28 cellular contexts compared by ENCODE assay signal in the genomic region with DNA sequence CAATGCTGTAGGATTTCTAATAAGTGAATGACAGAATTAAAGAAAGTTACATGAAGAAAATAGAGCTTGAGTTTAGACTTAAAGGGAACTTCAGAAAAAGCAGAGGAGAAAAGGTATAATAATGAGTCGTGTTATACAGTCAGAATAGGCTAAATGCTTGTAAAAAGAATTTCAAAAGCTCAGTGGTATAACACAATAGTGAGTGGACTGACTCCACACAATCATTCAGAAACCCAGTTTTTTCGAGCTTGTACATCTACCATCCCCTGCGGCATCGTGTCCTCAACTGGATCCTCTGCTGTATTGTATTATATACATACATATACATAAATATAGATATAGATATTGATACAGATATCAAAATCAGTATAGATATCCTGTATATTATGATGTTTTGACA.
"Had no signal": no experiment of that assay in that cellular context is flagged by ENCODE, and none has a peak within 500 bp of the region (broad histone marks: within the 10 kb centered on the region; RNA-seq: fewer than 3 reads in every experiment).

No MANE protein-coding gene starts in this region.

- H3K4me1 ChIP-seq: neural progenitor cell, parathyroid adenoma, psoas muscle, right lobe of liver, sigmoid colon, stomach, thyroid gland, upper lobe of left lung, vagina had no signal

- H3K27me3 ChIP-seq: neural progenitor cell, ovary, right lobe of liver, sigmoid colon, stomach, thyroid gland, tibial nerve, upper lobe of left lung, vagina had no signal

- H3K4me3 Mint-ChIP-seq: nephron; neural progenitor cell; stimulated activated effector memory CD8-positive, alpha-beta T cell treated with anti-CD3 and anti-CD28 coated beads, Interleukin-12 subunit alpha, Interleukin-12 subunit beta, amount 100 ng/mL, for 72 hours; stimulated activated naive B cell treated with anti-CD40 and anti-IgM and Interleukin-4, amounts not matched to agents 10 μg/mL and 1 μg/mL and 100 μg/mL, for 72 hours; stimulated activated naive CD8-positive, alpha-beta T cell treated with anti-CD3 and anti-CD28 coated beads, Interleukin-15, Interleukin-2, amounts not matched to agents 100 ng/mL and 50 ng/mL, for 24 hours had no signal

- DNase-seq: occipital lobe; ovary; posterior cingulate gyrus; psoas muscle; right cardiac atrium; right lobe of liver; sigmoid colon; small intestine; stimulated activated CD4-positive, alpha-beta T cell treated with anti-CD3 and anti-CD28 coated beads, Interleukin-15, amount 100 ng/mL, for 24 hours; stimulated activated CD4-positive, alpha-beta T cell treated with anti-CD3 and anti-CD28 coated beads, Interleukin-2, amount 100 ng/mL, for 24 hours; stimulated activated CD4-positive, alpha-beta T cell treated with anti-CD3 and anti-CD28 coated beads, Interleukin-2, amount 100 ng/mL, for 48 hours; stimulated activated CD4-positive, alpha-beta T cell treated with anti-CD3 and anti-CD28 coated beads, Interleukin-4, amount 100 ng/mL, for 24 hours; stimulated activated naive B cell treated with anti-CD40 and anti-IgM and Interleukin-4, amounts not matched to agents 10 μg/mL and 1 μg/mL and 100 μg/mL, for 72 hours; stimulated activated naive CD4-positive, alpha-beta T cell treated with Interleukin-2 at 50 U/mL for 16 hours; stomach; thyroid gland; trophoblast cell; upper lobe of left lung had no signal

- FAIRE-seq: small intestine, urothelium cell line had no signal

- H3K4me1 Mint-ChIP-seq: nephron, neural progenitor cell had no signal

- H3K9me3 ChIP-seq: ovary, psoas muscle, right lobe of liver, sigmoid colon, stomach, thoracic aorta, thyroid gland, upper lobe of left lung, vagina had no signal

- H3K36me3 Mint-ChIP-seq: neural progenitor cell had no signal

- H3K27me3 Mint-ChIP-seq: progenitor cell of endocrine pancreas; stimulated activated naive B cell treated with anti-CD40 and anti-IgM and Interleukin-4, amounts not matched to agents 10 μg/mL and 1 μg/mL and 100 μg/mL, for 72 hours; stimulated activated naive CD8-positive, alpha-beta T cell treated with anti-CD3 and anti-CD28 coated beads, Interleukin-15, Interleukin-2, amounts not matched to agents 100 ng/mL and 50 ng/mL, for 24 hours had no signal

- H3K4me3 ChIP-seq: neural progenitor cell, ovary, psoas muscle, right lobe of liver, sigmoid colon, stomach, thoracic aorta, thyroid gland, tibial nerve, upper lobe of left lung, vagina had no signal

- H3K27ac Mint-ChIP-seq: neural progenitor cell; progenitor cell of endocrine pancreas; stimulated activated effector memory CD8-positive, alpha-beta T cell treated with anti-CD3 and anti-CD28 coated beads, Interleukin-12 subunit alpha, Interleukin-12 subunit beta, amount 100 ng/mL, for 72 hours; stimulated activated naive CD8-positive, alpha-beta T cell treated with anti-CD3 and anti-CD28 coated beads, Interleukin-15, Interleukin-2, amounts not matched to agents 100 ng/mL and 50 ng/mL, for 24 hours had no signal

- H3K27ac ChIP-seq: neural progenitor cell, ovary, parathyroid adenoma, psoas muscle, right lobe of liver, sigmoid colon, stomach, thoracic aorta, thyroid gland, tibial nerve, upper lobe of left lung, vagina had no signal

- H3K9ac ChIP-seq: neural progenitor cell, parathyroid adenoma had no signal

- H3K9me3 Mint-ChIP-seq: stimulated activated effector memory CD8-positive, alpha-beta T cell treated with anti-CD3 and anti-CD28 coated beads, Interleukin-12 subunit alpha, Interleukin-12 subunit beta, amount 100 ng/mL, for 72 hours had no signal

- H3K4me2 ChIP-seq: neural progenitor cell had no signal

- ATAC-seq: psoas muscle; right cardiac atrium; right lobe of liver; stimulated activated effector memory CD8-positive, alpha-beta T cell treated with anti-CD3 and anti-CD28 coated beads, Interleukin-12 subunit alpha, Interleukin-12 subunit beta, amount 100 ng/mL, for 72 hours; stimulated activated naive B cell treated with anti-CD40 and anti-IgM and Interleukin-4, amounts not matched to agents 10 μg/mL and 1 μg/mL and 100 μg/mL, for 72 hours had no signal

- H3K36me3 ChIP-seq: neural progenitor cell, ovary, right lobe of liver, sigmoid colon, stomach, thoracic aorta, thyroid gland, tibial nerve, upper lobe of left lung, vagina had no signal

- H3K79me2 ChIP-seq: parathyroid adenoma had no signal

- H2AFZ ChIP-seq: neural progenitor cell, parathyroid adenoma had no signal
